ENCODE assay signal across 15 cellular contexts in genomic region chr16:20023190-20023589, GRCh38. TPM values are rescaled to one million over a fixed set of nuclear protein-coding genes. Genes with fewer than 3 reads are reported as not detected.
DNase-seq lines count a peak whose midpoint lies in the region; TF ChIP-seq lines count a peak whose summit lies in the region.
"Had no signal": no experiment of that assay in that cellular context is flagged by ENCODE, and none has a peak within 500 bp of the region (broad histone marks: within the 10 kb centered on the region; RNA-seq: fewer than 3 reads in every experiment).

No MANE protein-coding gene starts in this region.

- CTCF ChIA-PET in activated CD4-positive, alpha-beta T cell treated with anti-CD3 and anti-CD28 coated beads, Interleukin-2, amount 10 ng/mL, durations not matched to agents 7 days and 5 days (lab: Charles Lee): no interaction called here

- no peak overlapping the region for H3K27ac Mint-ChIP-seq in activated CD4-positive, alpha-beta T cell treated with anti-CD3 and anti-CD28 coated beads, Interleukin-2, amount 10 ng/mL, durations not matched to agents 7 days and 5 days
- H3K27ac Mint-ChIP-seq: activated CD8-positive, alpha-beta T cell treated with anti-CD3 and anti-CD28 coated beads for 36 hours; activated naive CD8-positive, alpha-beta T cell treated with anti-CD3 and anti-CD28 coated beads for 36 hours; T-cell had no signal

- no peaks in the 10 kb centered on the region for H3K9me3 Mint-ChIP-seq in activated CD4-positive, alpha-beta T cell treated with anti-CD3 and anti-CD28 coated beads, Interleukin-2, amount 10 ng/mL, durations not matched to agents 7 days and 5 days

- POLR2A ChIA-PET in activated CD4-positive, alpha-beta T cell treated with anti-CD3 and anti-CD28 coated beads, Interleukin-2, amount 10 ng/mL, durations not matched to agents 7 days and 5 days (lab: Charles Lee): no interaction called here

- no peaks in the 10 kb centered on the region for H3K36me3 Mint-ChIP-seq in activated CD4-positive, alpha-beta T cell treated with anti-CD3 and anti-CD28 coated beads, Interleukin-2, amount 10 ng/mL, durations not matched to agents 7 days and 5 days (ENCODE audit: low read depth)
- H3K36me3 Mint-ChIP-seq: activated naive CD8-positive, alpha-beta T cell treated with anti-CD3 and anti-CD28 coated beads for 36 hours; T-cell had no signal

- no peaks in the 10 kb centered on the region for H3F3A ChIP-seq in smooth muscle cell (ENCODE audit: low read depth)

- H2AFZ ChIP-seq in fibroblast of lung (ENCODE audit: low read length) (no peak overlapping the region), smooth muscle cell (ENCODE audit: low read depth) (no peak overlapping the region)

- no peaks in the 10 kb centered on the region for H3K9me3 ChIP-seq in SK-N-MC (ENCODE audit: low read depth, low read length)
- no peaks in the 10 kb centered on the region for H3K9me3 ChIP-seq in fibroblast of lung (ENCODE audit: control insufficient read depth, insufficient read depth, low read depth, low read length)
- no peaks in the 10 kb centered on the region for H3K9me3 ChIP-seq in smooth muscle cell (replicated peaks; ENCODE audit: low read depth)

- H3K27me3 ChIP-seq in fibroblast of lung (ENCODE audit: control insufficient read depth, insufficient read depth, low read length) (no peaks in the 10 kb centered on the region), smooth muscle cell (ENCODE audit: low read depth) (no peaks in the 10 kb centered on the region)

- H3K36me3 ChIP-seq in SK-N-MC (ENCODE audit: insufficient read depth, low read length) (no peaks in the 10 kb centered on the region), fibroblast of lung (ENCODE audit: control insufficient read depth, insufficient read depth, low read length) (no peaks in the 10 kb centered on the region), smooth muscle cell (ENCODE audit: low read depth) (no peaks in the 10 kb centered on the region)

- no peaks in the 10 kb centered on the region for H3K79me2 ChIP-seq in fibroblast of lung (ENCODE audit: control insufficient read depth, insufficient read depth, low read length)
- H3K79me2 ChIP-seq in smooth muscle cell (ENCODE audit: low read depth): no peaks in the 10 kb centered on the region

- H4K20me1 ChIP-seq in fibroblast of lung (ENCODE audit: control insufficient read depth, extremely low read depth, insufficient read depth, low read length) (no peaks in the 10 kb centered on the region), smooth muscle cell (ENCODE audit: low read depth) (no peaks in the 10 kb centered on the region)

- no peak overlapping the region for H3K4me3 Mint-ChIP-seq in activated CD4-positive, alpha-beta T cell treated with anti-CD3 and anti-CD28 coated beads, Interleukin-2, amount 10 ng/mL, durations not matched to agents 7 days and 5 days
- H3K4me3 Mint-ChIP-seq: activated CD8-positive, alpha-beta T cell treated with anti-CD3 and anti-CD28 coated beads for 36 hours; activated naive CD8-positive, alpha-beta T cell treated with anti-CD3 and anti-CD28 coated beads for 36 hours; T-cell had no signal

- DNase-seq in activated CD4-positive, alpha-beta T cell treated with anti-CD3 and anti-CD28 coated beads, Interleukin-2, amount 10 ng/mL, durations not matched to agents 7 days and 5 days: peak; percentile 14
- DNase-seq in activated CD4-positive, alpha-beta T cell treated with anti-CD3 and anti-CD28 coated beads for 48 hours: no peak
- peak; percentile 3 for DNase-seq in SK-N-MC (ENCODE audit: low read depth, low spot score)
- DNase-seq in fibroblast of lung (ENCODE audit: low read depth in 2 of 2): peak; percentile 5 to 10
- peak; percentile 9 for DNase-seq in renal cortical epithelial cell (ENCODE audit: low read depth)
- DNase-seq in smooth muscle cell (lab: John Stamatoyannopoulos, UW; ENCODE audit: unreplicated experiment): no peak
- no peak for DNase-seq in ecto neural progenitor cell (ENCODE audit: low spot score)
- no peak for DNase-seq in OCI-M2 (lab: John Stamatoyannopoulos, UW; ENCODE audit: unreplicated experiment)
- DNase-seq: activated CD8-positive, alpha-beta T cell treated with anti-CD3 and anti-CD28 coated beads for 36 hours; activated naive CD8-positive, alpha-beta T cell treated with anti-CD3 and anti-CD28 coated beads for 36 hours; NCI-H1105; NCI-H69; T-cell had no signal

- H3K4me2 ChIP-seq in fibroblast of lung (ENCODE audit: extremely low read depth, insufficient read depth, low read length) (no peak overlapping the region), smooth muscle cell (no peak overlapping the region)

- H3K27ac ChIP-seq in SK-N-MC (no peak overlapping the region), fibroblast of lung (ENCODE audit: insufficient read depth, low read length) (no peak overlapping the region), smooth muscle cell (ENCODE audit: low read depth) (no peak overlapping the region)

- no peaks in the 10 kb centered on the region for H3K4me1 Mint-ChIP-seq in activated CD4-positive, alpha-beta T cell treated with anti-CD3 and anti-CD28 coated beads, Interleukin-2, amount 10 ng/mL, durations not matched to agents 7 days and 5 days
- H3K4me1 Mint-ChIP-seq: activated naive CD8-positive, alpha-beta T cell treated with anti-CD3 and anti-CD28 coated beads for 36 hours; T-cell had no signal

- TF ChIP-seq CTCF in fibroblast of lung (conservative IDR thresholded peaks at IDR 0.05 in 1 of 2, IDR thresholded peaks at IDR 0.05 in 1 of 2; ENCODE audit: low read depth in 1 of 2, low read length in 2 of 2) (no peak), smooth muscle cell (IDR thresholded peaks at IDR 0.05; ENCODE audit: borderline replicate concordance, insufficient read depth, poor library complexity, severe bottlenecking) (no peak)

- no peaks in the 10 kb centered on the region for H3K27me3 Mint-ChIP-seq in activated CD4-positive, alpha-beta T cell treated with anti-CD3 and anti-CD28 coated beads, Interleukin-2, amount 10 ng/mL, durations not matched to agents 7 days and 5 days

- H3K4me3 ChIP-seq in SK-N-MC (no peak overlapping the region), fibroblast of lung (replicated peaks in 1 of 4; ENCODE audit: control extremely low read depth in 1 of 4, insufficient read depth in 1 of 4, low read depth in 3 of 4, low read length in 4 of 4) (no peak overlapping the region), smooth muscle cell (no peak overlapping the region)

- WGBS in smooth muscle cell (ENCODE audit: low lambda C conversion rate): 19% methylated on average over 1 of the region's 1 CpG

- H3K9ac ChIP-seq in SK-N-MC (ENCODE audit: insufficient read length) (no peak overlapping the region), fibroblast of lung (ENCODE audit: insufficient read depth, low read length) (no peak overlapping the region), smooth muscle cell (ENCODE audit: low read depth) (no peak overlapping the region)

- H3K4me1 ChIP-seq in fibroblast of lung (ENCODE audit: control insufficient read depth, extremely low read depth, insufficient read depth, low read length): no peaks in the 10 kb centered on the region
- no peaks in the 10 kb centered on the region for H3K4me1 ChIP-seq in smooth muscle cell (ENCODE audit: low read depth)

RNA-seq across cellular contexts. Expression of gene GPR139, which starts 50.5 kb away (rescaled TPM):
- not detected for total RNA-seq in activated CD4-positive, alpha-beta T cell treated with anti-CD3 and anti-CD28 coated beads, Interleukin-2, amount 10 ng/mL, durations not matched to agents 7 days and 5 days
- total RNA-seq in fibroblast of lung (not detected in 2 replicates), renal cortical epithelial cell (not detected in 2 replicates), smooth muscle cell (not detected in 2 replicates)
- polyA plus RNA-seq in fibroblast of lung (not detected in 2 replicates), smooth muscle cell (not detected in 2 replicates)
- not detected in 2 replicates for polyA plus RNA-seq in fibroblast of lung (2012)
- polyA minus RNA-seq in fibroblast of lung (ENCODE audit: low replicate concordance): not detected in 2 replicates
- total RNA-seq: activated CD8-positive, alpha-beta T cell treated with anti-CD3 and anti-CD28 coated beads for 36 hours; activated naive CD8-positive, alpha-beta T cell treated with anti-CD3 and anti-CD28 coated beads for 36 hours; skeletal muscle tissue; T-cell had no signal
- polyA plus RNA-seq: AG04450 had no signal

Comparison
In these comparisons a context has a peak if more than half of its experiments do, and no peak if none do; other contexts are left out.
1. DNase-seq: peak in activated CD4-positive, alpha-beta T cell treated with anti-CD3 and anti-CD28 coated beads, Interleukin-2, amount 10 ng/mL, durations not matched to agents 7 days and 5 days (single experiment), SK-N-MC (single experiment), fibroblast of lung (2 of 2) and renal cortical epithelial cell (single experiment); none in activated CD4-positive, alpha-beta T cell treated with anti-CD3 and anti-CD28 coated beads for 48 hours (single experiment), smooth muscle cell (single experiment), ecto neural progenitor cell (single experiment) and OCI-M2 (single experiment).